15 cellular contexts compared by ENCODE assay signal in the genomic region with DNA sequence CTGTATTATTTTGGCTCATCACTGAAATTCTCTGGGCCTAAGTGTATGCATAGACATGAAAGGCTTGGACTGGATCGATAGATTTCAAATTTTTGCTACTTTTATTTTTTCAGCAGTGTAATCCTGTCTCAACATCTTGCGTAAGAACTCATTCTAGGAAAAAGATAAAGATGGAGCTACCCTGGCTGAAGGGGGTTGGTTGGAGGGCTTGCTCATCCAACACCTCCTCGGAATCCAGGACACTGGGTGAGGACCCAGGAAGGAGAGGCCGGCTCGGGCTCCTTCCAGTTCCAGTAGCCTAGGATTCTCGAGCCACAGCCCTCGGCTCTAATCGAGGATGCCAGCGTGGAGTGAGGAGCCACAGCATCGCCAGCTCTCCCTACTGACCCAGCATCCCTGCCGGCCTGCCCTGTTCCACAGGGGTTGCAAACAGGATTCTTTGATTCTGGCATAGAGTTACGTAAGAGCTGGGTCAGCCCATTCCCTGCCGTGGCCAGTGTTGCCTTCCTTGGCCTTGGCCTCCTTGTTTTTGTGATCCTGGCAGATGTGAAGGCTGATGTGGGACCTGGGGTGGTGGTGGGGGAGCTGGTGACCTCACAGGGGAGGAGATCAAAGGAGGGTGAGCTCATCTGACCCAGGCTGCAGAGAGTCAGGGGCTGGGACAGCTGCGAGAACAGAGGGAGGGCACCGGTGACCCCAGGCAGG.
"Had no signal": no experiment of that assay in that cellular context is flagged by ENCODE, and none has a peak within 500 bp of the region (broad histone marks: within the 10 kb centered on the region; RNA-seq: fewer than 3 reads in every experiment).

No MANE protein-coding gene starts in this region.

- DNase-seq: activated CD4-positive, alpha-beta T cell treated with anti-CD3 and anti-CD28 coated beads, Interleukin-2, amount 50 U/mL, for 1 hour; activated CD4-positive, CD25-positive, alpha-beta regulatory T cell treated with anti-CD3 and anti-CD28 coated beads, Interleukin-2, amount 50 U/mL, for 72 hours; activated CD8-positive, alpha-beta memory T cell treated with anti-CD3 and anti-CD28 coated beads, Interleukin-2, amount 50 U/mL, for 4 hours; activated naive CD4-positive, alpha-beta T cell treated with anti-CD3 and anti-CD28 coated beads for 36 hours; activated T-cell treated with anti-CD3 and anti-CD28 coated beads, Interleukin-2, amount 50 U/mL, for 4 hours; anterior cingulate cortex; effector CD8-positive, alpha-beta T cell; left colon; stimulated activated naive B cell treated with anti-CD40 and anti-IgM and Interleukin-4, amounts not matched to agents 10 μg/mL and 1 μg/mL and 100 μg/mL, for 72 hours; T-helper 1 cell; T1000; upper lobe of right lung had no signal

- ATAC-seq: activated T-cell treated with anti-CD3 and anti-CD28 coated beads, Interleukin-2, amount 50 U/mL, for 4 hours; left colon; SK-N-SH treated with all-trans-retinoic acid at 6 μM for 48 hours; stimulated activated naive B cell treated with anti-CD40 and anti-IgM and Interleukin-4, amounts not matched to agents 10 μg/mL and 1 μg/mL and 100 μg/mL, for 72 hours; upper lobe of right lung had no signal

- H3K4me3 ChIP-seq: lung, thoracic aorta, upper lobe of right lung had no signal

- H3K4me1 ChIP-seq: upper lobe of right lung had no signal

- H3K9me3 ChIP-seq: thoracic aorta, upper lobe of right lung had no signal

- H3K27ac ChIP-seq: thoracic aorta had no signal

- H3K36me3 ChIP-seq: thoracic aorta, upper lobe of right lung had no signal

- H3K27me3 ChIP-seq: upper lobe of right lung had no signal
